Comparison of ENCODE assay signal across 8 cellular contexts in the genomic region with DNA sequence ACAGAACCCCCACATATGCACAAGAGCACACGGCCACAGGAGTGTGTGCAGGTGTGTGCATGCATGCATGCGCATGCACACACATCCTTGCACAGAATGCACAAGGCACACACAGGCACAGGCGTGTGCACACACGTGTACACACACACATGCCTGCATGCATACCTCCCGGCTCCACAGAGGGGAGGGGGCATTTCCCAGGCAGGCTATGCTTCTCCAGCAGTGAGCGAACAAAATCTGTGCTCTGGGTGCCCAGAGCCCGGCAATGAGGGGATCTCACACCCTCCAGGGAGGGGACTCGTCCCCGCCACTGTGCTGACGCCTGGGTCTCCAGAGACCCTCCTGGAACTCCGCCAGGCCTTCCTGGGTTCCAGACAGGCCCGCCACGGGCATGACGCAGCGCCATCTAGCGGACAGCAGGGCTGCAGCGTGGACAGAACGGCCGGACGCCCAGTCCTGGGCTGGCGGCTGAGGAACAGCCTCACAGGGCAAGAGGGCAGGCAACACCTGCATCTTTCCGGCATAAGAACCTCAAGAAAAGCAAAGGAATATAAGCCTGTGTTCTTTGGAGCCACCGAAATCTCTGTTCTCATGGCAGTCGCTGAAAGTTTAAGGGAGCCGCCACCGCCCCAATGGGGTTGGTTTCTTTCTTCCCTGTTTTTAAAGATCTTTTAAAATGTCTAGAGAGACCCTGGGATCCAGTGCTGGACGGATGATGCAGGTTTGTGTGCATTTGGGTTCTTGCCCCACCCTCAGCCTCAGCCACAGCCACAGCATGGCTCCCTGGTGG.
A peak's percentile ranks its signal among the peaks of the same experiment; 100 is the strongest.
DNase-seq lines count a peak whose midpoint lies in the region; ATAC-seq and TF ChIP-seq lines count a peak whose summit lies in the region.
"Had no signal": no experiment of that assay in that cellular context is flagged by ENCODE, and none has a peak within 500 bp of the region (broad histone marks: within the 10 kb centered on the region; RNA-seq: fewer than 3 reads in every experiment).

No MANE protein-coding gene starts in this region.

- H3K36me3 Mint-ChIP-seq in activated B cell treated with CpG ODN at 0.5 μM for 24 hours (ENCODE audit: low read depth) (no peaks in the 10 kb centered on the region), memory B cell (no peaks in the 10 kb centered on the region)

- intact Hi-C loops in activated B cell treated with CpG ODN at 0.5 μM for 24 hours (cut with micrococcal nuclease): loop anchor here (5.0 kb wide), 1 partner anchor 1172 kb away; no protein-coding TSS in a partner anchor

- no peaks in the 10 kb centered on the region; the same call in 1 of the 2 replicates for H3K27me3 ChIP-seq in GM06990 (replicated peaks; ENCODE audit: control insufficient read depth, insufficient read depth, low read length)

- H3K4me3 ChIP-seq in GM06990 (replicated peaks; ENCODE audit: low read depth, low read length) (no peak overlapping the region), NB4 (ENCODE audit: low read depth, low read length) (no peak overlapping the region), coronary artery (no peak overlapping the region)

- H3K27me3 Mint-ChIP-seq in activated B cell treated with CpG ODN at 0.5 μM for 24 hours: peaks cover 8% of the 10 kb centered on the region
- H3K27me3 Mint-ChIP-seq in memory B cell: peaks cover 12% of the 10 kb centered on the region
- peaks cover 21% of the 10 kb centered on the region for H3K27me3 Mint-ChIP-seq in stimulated activated naive CD8-positive, alpha-beta T cell treated with anti-CD3 and anti-CD28 coated beads, Interleukin-15, amount 100 ng/mL, for 72 hours

- DNase-seq in GM06990 (ENCODE audit: extremely low read depth, insufficient read length): peak; percentile 26
- peak; percentile 57 for DNase-seq in NB4 (ENCODE audit: low read depth)
- DNase-seq in activated B cell treated with CpG ODN at 0.5 μM for 24 hours: peak; percentile 34
- no peak for DNase-seq in coronary artery (ENCODE audit: low spot score)
- peak; percentile 24 to 48 for DNase-seq in memory B cell (ENCODE audit: low spot score in 2 of 2)
- peak; percentile 41 to 50 for DNase-seq in stimulated activated naive CD8-positive, alpha-beta T cell treated with anti-CD3 and anti-CD28 coated beads, Interleukin-15, amount 100 ng/mL, for 72 hours

- H3K9me3 Mint-ChIP-seq in activated B cell treated with CpG ODN at 0.5 μM for 24 hours: no peaks in the 10 kb centered on the region
- no peaks in the 10 kb centered on the region for H3K9me3 Mint-ChIP-seq in memory B cell
- H3K9me3 Mint-ChIP-seq in stimulated activated naive CD8-positive, alpha-beta T cell treated with anti-CD3 and anti-CD28 coated beads, Interleukin-15, amount 100 ng/mL, for 72 hours: no peaks in the 10 kb centered on the region
- H3K9me3 Mint-ChIP-seq: stimulated activated naive CD8-positive, alpha-beta T cell treated with anti-CD3 and anti-CD28 coated beads, Interleukin-15, Interleukin-2, amounts not matched to agents 100 ng/mL and 50 ng/mL, for 24 hours had no signal

- no peak for TF ChIP-seq POLR2A in NB4 (IDR thresholded peaks at IDR 0.05; ENCODE audit: extremely low read depth, insufficient read length)

- peak; percentile 28 for ATAC-seq in activated B cell treated with CpG ODN at 0.5 μM for 24 hours (ENCODE audit: low read depth)
- no peak for ATAC-seq in memory B cell (ENCODE audit: low read depth)
- ATAC-seq in stimulated activated naive CD8-positive, alpha-beta T cell treated with anti-CD3 and anti-CD28 coated beads, Interleukin-15, amount 100 ng/mL, for 72 hours: peak; percentile 56
- ATAC-seq in HG02623 (IDR thresholded peaks at IDR 0.05; ENCODE audit: unreplicated experiment): no peak

- H3K27ac Mint-ChIP-seq in activated B cell treated with CpG ODN at 0.5 μM for 24 hours (no peak overlapping the region), memory B cell (no peak overlapping the region)
- no peak overlapping the region for H3K27ac Mint-ChIP-seq in stimulated activated naive CD8-positive, alpha-beta T cell treated with anti-CD3 and anti-CD28 coated beads, Interleukin-15, amount 100 ng/mL, for 72 hours
- H3K27ac Mint-ChIP-seq: stimulated activated naive CD8-positive, alpha-beta T cell treated with anti-CD3 and anti-CD28 coated beads, Interleukin-15, Interleukin-2, amounts not matched to agents 100 ng/mL and 50 ng/mL, for 24 hours had no signal

- no peaks in the 10 kb centered on the region for H3K36me3 ChIP-seq in GM06990 (ENCODE audit: control insufficient read depth, insufficient read depth, low read length)

- no peaks in the 10 kb centered on the region for H3K4me1 Mint-ChIP-seq in activated B cell treated with CpG ODN at 0.5 μM for 24 hours
- no peaks in the 10 kb centered on the region for H3K4me1 Mint-ChIP-seq in memory B cell
- no peaks in the 10 kb centered on the region for H3K4me1 Mint-ChIP-seq in stimulated activated naive CD8-positive, alpha-beta T cell treated with anti-CD3 and anti-CD28 coated beads, Interleukin-15, amount 100 ng/mL, for 72 hours

- CTCF ChIA-PET in activated B cell treated with CpG ODN at 0.5 μM for 24 hours (lab: Charles Lee): no interaction called here

- H3K4me3 Mint-ChIP-seq in activated B cell treated with CpG ODN at 0.5 μM for 24 hours: no peak overlapping the region
- H3K4me3 Mint-ChIP-seq in memory B cell: no peak overlapping the region
- no peak overlapping the region for H3K4me3 Mint-ChIP-seq in stimulated activated naive CD8-positive, alpha-beta T cell treated with anti-CD3 and anti-CD28 coated beads, Interleukin-15, amount 100 ng/mL, for 72 hours
- H3K4me3 Mint-ChIP-seq: stimulated activated naive CD8-positive, alpha-beta T cell treated with anti-CD3 and anti-CD28 coated beads, Interleukin-15, Interleukin-2, amounts not matched to agents 100 ng/mL and 50 ng/mL, for 24 hours had no signal

- TF ChIP-seq CTCF in GM06990 (IDR thresholded peaks at IDR 0.05; ENCODE audit: insufficient read depth, low read length, poor library complexity, severe bottlenecking) (peak; percentile 96), NB4 (IDR thresholded peaks at IDR 0.05; ENCODE audit: low read depth, low read length) (peak; percentile 93), activated B cell treated with CpG ODN at 0.5 μM for 24 hours (IDR thresholded peaks at IDR 0.05) (no peak), coronary artery (IDR thresholded peaks at IDR 0.05) (peak; percentile 66)

- no peak overlapping the region for H3K27ac ChIP-seq in coronary artery

- POLR2A ChIA-PET in activated B cell treated with CpG ODN at 0.5 μM for 24 hours (lab: Charles Lee): no interaction called here

Comparison
In these comparisons a context has a peak if more than half of its experiments do, and no peak if none do; other contexts are left out.
1. ATAC-seq: peak in activated B cell treated with CpG ODN at 0.5 μM for 24 hours (single experiment) and stimulated activated naive CD8-positive, alpha-beta T cell treated with anti-CD3 and anti-CD28 coated beads, Interleukin-15, amount 100 ng/mL, for 72 hours (single experiment); none in memory B cell (single experiment) and HG02623 (single experiment).